Comparison of ENCODE assay signal across 24 cellular contexts in the genomic region with DNA sequence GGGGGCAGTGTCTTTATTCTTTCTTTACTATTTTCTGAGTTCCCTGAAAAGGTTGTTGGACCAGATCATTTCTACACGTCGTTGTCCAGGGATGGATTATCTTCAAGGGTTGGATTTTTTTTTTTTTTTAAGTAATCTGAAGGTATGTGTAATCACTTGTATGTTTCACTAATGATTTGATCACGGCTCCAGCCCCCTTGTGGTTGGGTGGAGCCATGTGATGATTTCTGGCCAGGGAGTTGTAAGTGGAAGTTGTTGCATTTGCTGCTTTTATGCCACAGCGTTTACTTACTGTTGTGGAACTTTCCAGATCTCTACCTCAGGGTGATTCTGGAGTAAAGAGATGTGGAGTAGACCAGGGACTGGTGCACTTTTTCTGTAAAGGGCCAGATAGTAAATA.
A peak's percentile ranks its signal among the peaks of the same experiment; 100 is the strongest.
DNase-seq lines count a peak whose midpoint lies in the region; ATAC-seq and TF ChIP-seq lines count a peak whose summit lies in the region.
"Had no signal": no experiment of that assay in that cellular context is flagged by ENCODE, and none has a peak within 500 bp of the region (broad histone marks: within the 10 kb centered on the region; RNA-seq: fewer than 3 reads in every experiment).

No MANE protein-coding gene starts in this region.

- no peaks in the 10 kb centered on the region for H3K9me2 ChIP-seq in PC-3 (replicated peaks; ENCODE audit: low read length)

- peaks cover 6 to 14% (median 11%) of the 10 kb centered on the region in 3 donors for H3K9me3 Mint-ChIP-seq in T-cell

- TF ChIP-seq CTCF in GM13977 (IDR thresholded peaks at IDR 0.05; ENCODE audit: extremely low read depth, insufficient read depth, missing control alignments) (peak; percentile 26), PC-3 (conservative IDR thresholded peaks at IDR 0.05; ENCODE audit: low read depth, low read length) (peak; percentile 17; the same call in 1 of the 2 replicates), heart right ventricle (IDR thresholded peaks at IDR 0.05) (no peak)

- peaks cover 7 to 18% of the 10 kb centered on the region in 2 donors for H3K27me3 Mint-ChIP-seq in T-cell

- ATAC-seq in PC-3, result no peak
- no peak for ATAC-seq in HG02763 (IDR thresholded peaks at IDR 0.05; ENCODE audit: unreplicated experiment)
- ATAC-seq in T-cell (replicated peaks in 1 of 4), result no peak
- no peak for ATAC-seq in heart right ventricle
- ATAC-seq: activated T-cell treated with anti-CD3 and anti-CD28 coated beads, Interleukin-2, amount 50 U/mL, for 4 hours; effector memory CD8-positive, alpha-beta T cell; GM12878; heart left ventricle had no signal

- H3K79me2 ChIP-seq in PC-3 (ENCODE audit: low read length), result no peaks in the 10 kb centered on the region

- no peak overlapping the region for H2AFZ ChIP-seq in PC-3 (ENCODE audit: low read length)

- H3K9ac ChIP-seq in PC-3 (ENCODE audit: low read length), result no peak overlapping the region

- intact Hi-C loops in PC-3 (cut with micrococcal nuclease), result no loop called here
- intact Hi-C loops in heart right ventricle (cut with DNase I), result no loop called here

- H3K9me3 ChIP-seq in PC-3 (ENCODE audit: low read length), result no peaks in the 10 kb centered on the region
- peaks cover 0 to 21% (median 7%) of the 10 kb centered on the region in 11 donors for H3K9me3 ChIP-seq in heart right ventricle
- H3K9me3 ChIP-seq: sigmoid colon had no signal

- no peak for DNase-seq in GM13977 (ENCODE audit: low spot score)
- DNase-seq in PC-3, result no peak
- peak; percentile 45 for DNase-seq in globus pallidus (ENCODE audit: low spot score)
- DNase-seq in T-cell, result no peak
- DNase-seq in heart right ventricle, result no peak
- DNase-seq: activated B cell treated with CpG ODN at 0.5 μM for 24 hours; activated naive CD4-positive, alpha-beta T cell treated with anti-CD3 and anti-CD28 coated beads, Interleukin-2, amount 50 U/mL, for 16 hours; activated T-cell treated with anti-CD3 and anti-CD28 coated beads, Interleukin-2, amount 50 U/mL, for 4 hours; Calu3; effector memory CD8-positive, alpha-beta T cell; heart left ventricle; immature natural killer cell; IMR-90; NCI-H1048; NCI-H524 treated with DMSO at 0.1 percent for 48 hours; SHP77; sigmoid colon; stimulated activated naive CD4-positive, alpha-beta T cell had no signal

- POLR2A ChIA-PET in PC-3 (lab: Charles Lee; ENCODE audit: unreplicated experiment), result no interaction called here
- POLR2A ChIA-PET in T-cell (lab: Charles Lee), result no interaction called here

- H3K27me3 ChIP-seq in PC-3 (ENCODE audit: low read length), result peaks cover 26% of the 10 kb centered on the region
- H3K27me3 ChIP-seq in heart right ventricle, result peaks cover 0 to 19% (median 6%) of the 10 kb centered on the region in 7 donors
- H3K27me3 ChIP-seq: ascending aorta, tibial nerve had no signal

- no peaks in the 10 kb centered on the region for H3K4me1 Mint-ChIP-seq in T-cell
- H3K4me1 Mint-ChIP-seq: activated B cell treated with CpG ODN at 0.5 μM for 24 hours, B cell, immature natural killer cell had no signal

- no peaks in the 10 kb centered on the region for H4K20me1 ChIP-seq in PC-3 (ENCODE audit: low read length)

- CTCF ChIA-PET in PC-3 (lab: Charles Lee), result no interaction called here
- CTCF ChIA-PET in T-cell (lab: Charles Lee), result no interaction called here

- no peaks in the 10 kb centered on the region for H3F3A ChIP-seq in PC-3 (ENCODE audit: low read length, unreplicated experiment)

- H3K4me1 ChIP-seq in PC-3 (ENCODE audit: insufficient read depth, low read length), result no peaks in the 10 kb centered on the region
- H3K4me1 ChIP-seq in heart right ventricle, result no peaks in the 10 kb centered on the region
- H3K4me1 ChIP-seq: ascending aorta, heart left ventricle, sigmoid colon, tibial nerve had no signal

- in situ Hi-C loops in GM13977 (cut with MboI; ENCODE audit: low pct_unique_long_range_greater_than_20kb, low sequenced_read_pairs, unreplicated experiment), result no loop called here

- H3K4me3 Mint-ChIP-seq in T-cell, result no peak overlapping the region
- H3K4me3 Mint-ChIP-seq: activated B cell treated with CpG ODN at 0.5 μM for 24 hours; activated T-cell treated with anti-CD3 and anti-CD28 coated beads, Interleukin-2, amount 50 U/mL, for 4 hours; B cell; effector memory CD8-positive, alpha-beta T cell; immature natural killer cell had no signal

- H3K36me3 ChIP-seq in PC-3 (ENCODE audit: low read depth, low read length), result no peaks in the 10 kb centered on the region
- H3K36me3 ChIP-seq in heart right ventricle, result no peaks in the 10 kb centered on the region
- H3K36me3 ChIP-seq: ascending aorta, heart left ventricle, sigmoid colon, tibial nerve had no signal

- H3K36me3 Mint-ChIP-seq in T-cell, result no peaks in the 10 kb centered on the region
- H3K36me3 Mint-ChIP-seq: immature natural killer cell had no signal

- no TSS peak for BruUV-seq in PC-3 (replicated peaks; lab: Mats Ljungman, UMichigan)

- WGBS in heart right ventricle, 2 donors, result 54 to 58% methylated on average over 4 of the region's 4 CpGs

- H3K27ac ChIP-seq in PC-3 (ENCODE audit: low read length) (no peak overlapping the region), temporal lobe (ENCODE audit: low read depth, low read length) (peak overlapping the region; percentile 95), heart right ventricle (no peak overlapping the region)
- H3K27ac ChIP-seq: ascending aorta, heart left ventricle, sigmoid colon, tibial nerve had no signal

- H3K27ac Mint-ChIP-seq in T-cell, result no peak overlapping the region
- H3K27ac Mint-ChIP-seq: activated B cell treated with CpG ODN at 0.5 μM for 24 hours; B cell; effector memory CD8-positive, alpha-beta T cell; immature natural killer cell had no signal

- H3K4me3 ChIP-seq in PC-3 (ENCODE audit: low read length) (no peak overlapping the region), heart right ventricle (no peak overlapping the region)
- H3K4me3 ChIP-seq: ascending aorta, GM12878, heart left ventricle, sigmoid colon, tibial nerve had no signal

- H3K4me2 ChIP-seq in PC-3 (ENCODE audit: low read length), result no peak overlapping the region

Comparison
In these comparisons a context has a peak if more than half of its experiments do, and no peak if none do; other contexts are left out.
1. CTCF ChIP-seq: peak in GM13977 (single experiment) and PC-3 (single experiment); none in heart right ventricle (0 of 9).